ENCODE assay signal across 1 cellular context in the genomic region with DNA sequence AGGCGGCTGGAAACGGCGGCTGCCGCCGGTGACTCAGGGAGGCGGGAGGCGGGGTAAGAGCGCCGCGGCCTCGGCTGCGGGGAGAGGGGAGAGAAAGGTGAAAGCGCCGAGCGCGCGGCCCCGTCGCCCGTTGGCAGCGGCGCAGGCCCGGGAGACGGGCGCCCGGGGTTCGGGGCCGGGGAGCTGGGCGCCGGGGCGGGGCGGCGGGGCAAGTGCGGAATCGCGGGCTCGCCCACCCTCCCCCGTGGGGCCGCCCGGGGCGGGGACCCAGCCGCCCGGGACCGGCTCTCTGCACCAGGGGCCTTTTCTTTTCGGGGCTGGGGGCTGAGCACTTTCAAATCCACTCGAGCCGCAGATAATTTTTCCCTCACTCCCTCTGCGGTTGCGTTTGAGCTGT.
TF ChIP-seq lines count a peak whose summit lies in the region.

No MANE protein-coding gene starts in this region.

TF ChIP-seq in H1, 55 proteins besides CTCF, POLR2A, EP300 and RAD21:
- TF ChIP-seq JUN (IDR thresholded peaks at IDR 0.05; ENCODE audit: low read depth, low read length) (no peak), PHF8 (conservative IDR thresholded peaks at IDR 0.05; ENCODE audit: low read depth, low read length) (peak; percentile 72)
